8 cellular contexts compared by ENCODE assay signal in genomic region chr19:9792191-9793050, GRCh38. TPM values are rescaled to one million over a fixed set of nuclear protein-coding genes. Genes with fewer than 3 reads are reported as not detected.
A peak's percentile ranks its signal among the peaks of the same experiment; 100 is the strongest.
DNase-seq lines count a peak whose midpoint lies in the region; ATAC-seq and TF ChIP-seq lines count a peak whose summit lies in the region.

No MANE protein-coding gene starts in this region.

- intact Hi-C loops in A673 (cut with micrococcal nuclease; ENCODE audit: unreplicated experiment): no loop called here

- H3K27ac Mint-ChIP-seq in activated naive CD8-positive, alpha-beta T cell treated with anti-CD3 and anti-CD28 coated beads for 36 hours: peak overlapping the region; percentile 96

- peak overlapping the region; percentile 76 to 85 for H3K9ac ChIP-seq in stomach smooth muscle (ENCODE audit: low read length in 2 of 2)

- CTCF ChIA-PET in A673 (lab: Charles Lee): no interaction called here

- no peaks in the 10 kb centered on the region for H3K27me3 Mint-ChIP-seq in activated naive CD8-positive, alpha-beta T cell treated with anti-CD3 and anti-CD28 coated beads for 36 hours

- peaks cover 4% of the 10 kb centered on the region for H3K9me3 Mint-ChIP-seq in activated naive CD8-positive, alpha-beta T cell treated with anti-CD3 and anti-CD28 coated beads for 36 hours

- no TSS peak for BruUV-seq in A673 (replicated peaks; lab: Mats Ljungman, UMichigan)

- H3K4me1 Mint-ChIP-seq in activated naive CD8-positive, alpha-beta T cell treated with anti-CD3 and anti-CD28 coated beads for 36 hours: peaks cover 20% of the 10 kb centered on the region

- no peaks in the 10 kb centered on the region for H3K4me1 ChIP-seq in A673 (ENCODE audit: insufficient read depth, low read length, poor library complexity, severe bottlenecking)
- peaks cover 12 to 20% of the 10 kb centered on the region in 2 experiments for H3K4me1 ChIP-seq in neutrophil (ENCODE audit: control insufficient read depth in 1 of 2, insufficient read depth in 1 of 2, low read depth in 1 of 2, low read length in 1 of 2)
- H3K4me1 ChIP-seq in stomach smooth muscle (ENCODE audit: control insufficient read depth, insufficient read depth, low read length): peaks cover 26% of the 10 kb centered on the region

- H3K36me3 Mint-ChIP-seq in activated naive CD8-positive, alpha-beta T cell treated with anti-CD3 and anti-CD28 coated beads for 36 hours: peaks cover 6% of the 10 kb centered on the region

- H3K4me3 Mint-ChIP-seq in activated naive CD8-positive, alpha-beta T cell treated with anti-CD3 and anti-CD28 coated beads for 36 hours: peak overlapping the region; percentile 91

- POLR2A ChIA-PET in A673 (lab: Charles Lee; ENCODE audit: low non-redundant PET): no interaction called here

- TF ChIP-seq POLR2A in NB4 (IDR thresholded peaks at IDR 0.05; ENCODE audit: extremely low read depth, insufficient read length): no peak

- H3K9me3 ChIP-seq in A673 (ENCODE audit: low read depth, low read length, poor library complexity, severe bottlenecking): no peaks in the 10 kb centered on the region
- no peaks in the 10 kb centered on the region for H3K9me3 ChIP-seq in neutrophil
- H3K9me3 ChIP-seq in stomach smooth muscle (ENCODE audit: control insufficient read depth in 2 of 2, low read length in 2 of 2): no peaks in the 10 kb centered on the region

- H3K36me3 ChIP-seq in A673 (ENCODE audit: insufficient read depth, low read length, poor library complexity, severe bottlenecking): no peaks in the 10 kb centered on the region
- H3K36me3 ChIP-seq in neutrophil: no peaks in the 10 kb centered on the region
- no peaks in the 10 kb centered on the region for H3K36me3 ChIP-seq in stomach smooth muscle (ENCODE audit: control insufficient read depth in 2 of 2, insufficient read depth in 2 of 2, low read length in 2 of 2)

- H3K27ac ChIP-seq in A673 (ENCODE audit: low read depth, low read length, poor library complexity, severe bottlenecking) (peak overlapping the region; percentile 73), neutrophil (peak overlapping the region; percentile 94), stomach smooth muscle (ENCODE audit: low read length) (peak overlapping the region; percentile 96)

- DNase-seq in A673 (ENCODE audit: low spot score) (peak; percentile 96), NB4 (ENCODE audit: low read depth) (peak; percentile 99), SKM-1 treated with dmso at 0.1 percent for 144 hours (lab: John Stamatoyannopoulos, UW; ENCODE audit: unreplicated experiment) (peak; percentile 88), glomerular endothelial cell (ENCODE audit: extremely low read depth, low read depth, low spot score) (peak; percentile 54)
- peak; percentile 85 for DNase-seq in activated naive CD8-positive, alpha-beta T cell treated with anti-CD3 and anti-CD28 coated beads for 36 hours

- H3K27me3 ChIP-seq in A673 (replicated peaks; ENCODE audit: insufficient read depth, low read depth, low read length, poor library complexity) (no peaks in the 10 kb centered on the region), neutrophil (no peaks in the 10 kb centered on the region), stomach smooth muscle (ENCODE audit: control insufficient read depth in 1 of 2, insufficient read depth in 2 of 2, low read length in 2 of 2) (no peaks in the 10 kb centered on the region)

- TF ChIP-seq CTCF in A673 (conservative IDR thresholded peaks at IDR 0.05; ENCODE audit: low read depth, low read length) (no peak), NB4 (IDR thresholded peaks at IDR 0.05; ENCODE audit: low read depth, low read length) (no peak), neutrophil (IDR thresholded peaks at IDR 0.05) (peak; percentile 24)

- H3K4me3 ChIP-seq in A673 (ENCODE audit: low read depth, low read length, poor library complexity, severe bottlenecking) (peak overlapping the region; percentile 64), NB4 (ENCODE audit: low read depth, low read length) (peak overlapping the region; percentile 61), neutrophil (ENCODE audit: low read depth in 1 of 2, low read length in 1 of 2) (peak overlapping the region; percentile 67 to 91), stomach smooth muscle (ENCODE audit: low read length in 2 of 2) (peak overlapping the region; percentile 73 to 86)

- ATAC-seq in GM19372 (IDR thresholded peaks at IDR 0.05; ENCODE audit: low read depth, unreplicated experiment): peak; percentile 48

RNA-seq across cellular contexts. Expression of gene ZNF846, which starts 23.9 kb away (rescaled TPM):
- total RNA-seq in A673 (2021) (3.9 and 7.7 TPM in 2 replicates), glomerular endothelial cell (5.1 and 23.7 TPM in 2 replicates)
- total RNA-seq in activated naive CD8-positive, alpha-beta T cell treated with anti-CD3 and anti-CD28 coated beads for 36 hours: 1 to 10 TPM; 6.1 to 6.8 TPM

RNA-seq across cellular contexts. Expression of gene FBXL12, which starts 26.5 kb away (rescaled TPM):
- total RNA-seq in A673 (2021) (21.7 and 26.4 TPM in 2 replicates), glomerular endothelial cell (22.1 and 27.5 TPM in 2 replicates)
- 10 to 100 TPM; 26.4 to 30.5 TPM for total RNA-seq in activated naive CD8-positive, alpha-beta T cell treated with anti-CD3 and anti-CD28 coated beads for 36 hours

RNA-seq across cellular contexts. Expression of gene UBL5, which starts 35.3 kb away (rescaled TPM):
- total RNA-seq in A673 (2021) (327 and 383 TPM in 2 replicates), glomerular endothelial cell (578 and 765 TPM in 2 replicates)
- 100 to 1,000 TPM; 344 to 347 TPM for total RNA-seq in activated naive CD8-positive, alpha-beta T cell treated with anti-CD3 and anti-CD28 coated beads for 36 hours

RNA-seq across cellular contexts. Expression of gene PIN1, which starts 42.7 kb away (rescaled TPM):
- 177 and 179 TPM in 2 replicates for total RNA-seq in A673 (2021)
- total RNA-seq in activated naive CD8-positive, alpha-beta T cell treated with anti-CD3 and anti-CD28 coated beads for 36 hours: 10 to 100 TPM; 85.5 to 90.9 TPM
- 128 and 139 TPM in 2 replicates for total RNA-seq in glomerular endothelial cell

Comparison
In these comparisons a context has a peak if more than half of its experiments do, and no peak if none do; other contexts are left out.
1. Peak in every context shown above with its lines: DNase-seq, ATAC-seq, H3K4me3 ChIP-seq and H3K27ac ChIP-seq.